1 cellular context compared by ENCODE assay signal in genomic region chr1:157548081-157548480, GRCh38. TPM values are rescaled to one million over a fixed set of nuclear protein-coding genes. Genes with fewer than 3 reads are reported as not detected.
"Had no signal": no experiment of that assay in that cellular context is flagged by ENCODE, and none has a peak within 500 bp of the region (broad histone marks: within the 10 kb centered on the region; RNA-seq: fewer than 3 reads in every experiment).

No MANE protein-coding gene starts in this region.

RNA-seq across cellular contexts. Expression of gene FCRL5, which starts 4.2 kb away (rescaled TPM):
- total RNA-seq: G401 had no signal

RNA-seq across cellular contexts. Expression of gene FCRL4, which starts 49.8 kb away (rescaled TPM):
- total RNA-seq: G401 had no signal
